In the genomic region with DNA sequence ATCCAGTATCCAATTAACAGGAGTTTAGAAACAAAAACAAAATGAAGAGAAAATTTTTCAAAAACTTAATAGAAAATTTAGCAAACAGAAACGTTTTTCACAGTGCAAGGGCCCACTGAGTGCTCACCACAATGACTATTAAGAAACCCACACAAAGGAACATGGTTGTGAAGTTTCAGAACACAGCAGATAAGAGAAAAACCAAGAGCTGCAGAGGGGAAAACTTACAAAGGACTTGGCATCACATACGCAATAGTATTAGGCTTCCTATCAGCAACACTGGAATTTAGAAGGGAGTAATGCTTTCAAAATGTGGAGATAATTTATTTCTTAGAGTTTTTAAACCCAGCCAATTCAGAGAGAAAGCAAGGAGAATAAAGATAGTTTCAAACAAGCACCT, we compare ENCODE assay signal across 1 cellular context.
TF ChIP-seq lines count a peak whose summit lies in the region.

No MANE protein-coding gene starts in this region.

TF ChIP-seq in IMR-90, 13 proteins besides CTCF, POLR2A, EP300 and RAD21 (continued from another document):
- TF ChIP-seq RCOR1 (IDR thresholded peaks at IDR 0.05; ENCODE audit: insufficient replicate concordance, low read length) (no peak), SMC3 (IDR thresholded peaks at IDR 0.05; ENCODE audit: low read depth, low read length) (no peak)
TF ChIP-seq in IMR-90: peak in this region for 0.
